Comparison of ENCODE assay signal across 17 cellular contexts in genomic region chr15:43434436-43434835, GRCh38. TPM values are rescaled to one million over a fixed set of nuclear protein-coding genes. Genes with fewer than 3 reads are reported as not detected.
A peak's percentile ranks its signal among the peaks of the same experiment; 100 is the strongest.
DNase-seq lines count a peak whose midpoint lies in the region; ATAC-seq and TF ChIP-seq lines count a peak whose summit lies in the region.
"Had no signal": no experiment of that assay in that cellular context is flagged by ENCODE, and none has a peak within 500 bp of the region (broad histone marks: within the 10 kb centered on the region; RNA-seq: fewer than 3 reads in every experiment).

No MANE protein-coding gene starts in this region.

- H3K4me1 ChIP-seq in CD8-positive, alpha-beta memory T cell (ENCODE audit: insufficient read depth, low read length) = no peaks in the 10 kb centered on the region
- no peaks in the 10 kb centered on the region for H3K4me1 ChIP-seq in upper lobe of right lung

- H3K9me3 Mint-ChIP-seq in CD8-positive, alpha-beta memory T cell = no peaks in the 10 kb centered on the region
- no peaks in the 10 kb centered on the region for H3K9me3 Mint-ChIP-seq in brain
- no peaks in the 10 kb centered on the region for H3K9me3 Mint-ChIP-seq in progenitor cell of endocrine pancreas (ENCODE audit: low read depth)
- H3K9me3 Mint-ChIP-seq: CD8-positive, alpha-beta T cell; H9 had no signal

- TF ChIP-seq CTCF in brain (conservative IDR thresholded peaks at IDR 0.05) = no peak
- no peak for TF ChIP-seq CTCF in progenitor cell of endocrine pancreas (IDR thresholded peaks at IDR 0.05; ENCODE audit: unreplicated experiment)
- no peak for TF ChIP-seq CTCF in upper lobe of right lung (IDR thresholded peaks at IDR 0.05)

- ATAC-seq in GM21423 (IDR thresholded peaks at IDR 0.05; ENCODE audit: unreplicated experiment) (no peak), upper lobe of right lung (no peak)
- ATAC-seq: CD8-positive, alpha-beta T cell had no signal

- H3K27ac Mint-ChIP-seq in CD8-positive, alpha-beta memory T cell = peak overlapping the region in 2 of 8 donors; percentile 11 to 64
- H3K27ac Mint-ChIP-seq in brain = peak overlapping the region in 3 of 5 experiments; percentile 41 to 57 (median 47)
- peak overlapping the region; percentile 49 for H3K27ac Mint-ChIP-seq in progenitor cell of endocrine pancreas
- H3K27ac Mint-ChIP-seq: B cell; CD8-positive, alpha-beta T cell; H9 had no signal

- H3K9me3 ChIP-seq in CD8-positive, alpha-beta memory T cell (ENCODE audit: low read length) = no peaks in the 10 kb centered on the region
- no peaks in the 10 kb centered on the region for H3K9me3 ChIP-seq in upper lobe of right lung
- H3K9me3 ChIP-seq: BLaER1 treated with 17β-estradiol and CSF1 and Interleukin-3, amounts not matched to agents 10 nM and 100 nM had no signal

- POLR2A ChIA-PET in CD8-positive, alpha-beta memory T cell (lab: Charles Lee) = no interaction called here

- H3K4me1 Mint-ChIP-seq in CD8-positive, alpha-beta memory T cell = peaks cover 0 to 1% (median 0%) of the 10 kb centered on the region in 3 donors
- H3K4me1 Mint-ChIP-seq in brain (no peaks in the 10 kb centered on the region), progenitor cell of endocrine pancreas (ENCODE audit: low read depth) (no peaks in the 10 kb centered on the region)
- H3K4me1 Mint-ChIP-seq: H9 had no signal

- peaks cover 9 to 74% (median 23%) of the 10 kb centered on the region in 3 donors for H3K36me3 Mint-ChIP-seq in CD8-positive, alpha-beta memory T cell
- peaks cover 72% of the 10 kb centered on the region for H3K36me3 Mint-ChIP-seq in brain
- peaks cover 17% of the 10 kb centered on the region for H3K36me3 Mint-ChIP-seq in progenitor cell of endocrine pancreas (ENCODE audit: insufficient read depth)

- H3K27ac ChIP-seq in CD8-positive, alpha-beta memory T cell (ENCODE audit: low read depth, low read length) = peak overlapping the region; percentile 49
- no peak overlapping the region for H3K27ac ChIP-seq in upper lobe of right lung

- H3K36me3 ChIP-seq in CD8-positive, alpha-beta memory T cell (ENCODE audit: insufficient read depth, low read length) = peaks cover 26% of the 10 kb centered on the region
- peaks cover 52% of the 10 kb centered on the region for H3K36me3 ChIP-seq in upper lobe of right lung

- no peaks in the 10 kb centered on the region for H3K27me3 Mint-ChIP-seq in CD8-positive, alpha-beta memory T cell
- peaks cover 3% of the 10 kb centered on the region for H3K27me3 Mint-ChIP-seq in brain
- H3K27me3 Mint-ChIP-seq in progenitor cell of endocrine pancreas = no peaks in the 10 kb centered on the region
- H3K27me3 Mint-ChIP-seq: B cell had no signal

- DNase-seq in CD8-positive, alpha-beta memory T cell = no peak
- peak; percentile 62 for DNase-seq in Jurkat, Clone E6-1 (ENCODE audit: low read depth, low spot score)
- DNase-seq in progenitor cell of endocrine pancreas (ENCODE audit: low spot score, unreplicated experiment) = no peak
- DNase-seq in NOMO-1 (lab: John Stamatoyannopoulos, UW; ENCODE audit: unreplicated experiment in 2 of 2) = no peak
- DNase-seq in NCI-H2171 (lab: John Stamatoyannopoulos, UW) = no peak
- no peak for DNase-seq in upper lobe of right lung
- DNase-seq: CD8-positive, alpha-beta T cell; COR-L47; DMS 273 treated with DMSO at 0.1 percent for 48 hours; DMS53; GDM1; H9; IMR-90 had no signal

- no peak overlapping the region for H3K4me3 Mint-ChIP-seq in CD8-positive, alpha-beta memory T cell
- no peak overlapping the region for H3K4me3 Mint-ChIP-seq in brain
- H3K4me3 Mint-ChIP-seq in progenitor cell of endocrine pancreas (ENCODE audit: low read depth) = no peak overlapping the region
- H3K4me3 Mint-ChIP-seq: B cell; CD8-positive, alpha-beta T cell; H9 had no signal

- intact Hi-C loops in upper lobe of right lung (cut with DNase I) = no loop called here

- H3K27me3 ChIP-seq in CD8-positive, alpha-beta memory T cell (ENCODE audit: insufficient read depth, low read length, poor library complexity, severe bottlenecking) = no peaks in the 10 kb centered on the region
- no peaks in the 10 kb centered on the region for H3K27me3 ChIP-seq in upper lobe of right lung
- H3K27me3 ChIP-seq: BLaER1 treated with 17β-estradiol and CSF1 and Interleukin-3, amounts not matched to agents 10 nM and 100 nM had no signal

- H3K4me3 ChIP-seq in CD8-positive, alpha-beta memory T cell (ENCODE audit: low read length) = no peak overlapping the region
- no peak overlapping the region for H3K4me3 ChIP-seq in Jurkat, Clone E6-1 (ENCODE audit: low read length)
- H3K4me3 ChIP-seq in upper lobe of right lung = no peak overlapping the region
- H3K4me3 ChIP-seq: BLaER1 treated with 17β-estradiol and CSF1 and Interleukin-3, amounts not matched to agents 10 nM and 100 nM had no signal

- CTCF ChIA-PET in CD8-positive, alpha-beta memory T cell (lab: Charles Lee) = no interaction called here

RNA-seq across cellular contexts. Expression of gene TP53BP1, which starts 58.5 kb away (rescaled TPM):
- 10 to 100 TPM; 28.7 to 29.1 TPM for total RNA-seq in CD8-positive, alpha-beta memory T cell
- polyA plus RNA-seq in CD8-positive, alpha-beta memory T cell = 8.2 TPM
- 30.0 TPM for polyA plus RNA-seq in Jurkat, Clone E6-1 (2012; ENCODE audit: insufficient read depth, insufficient read length)
- 22.8 TPM for polyA plus RNA-seq in brain (ENCODE audit: insufficient read depth, low read depth, low replicate concordance)
- total RNA-seq in progenitor cell of endocrine pancreas (121 and 138 TPM in 2 replicates), upper lobe of right lung (27.6 TPM)
